In the genomic region with DNA sequence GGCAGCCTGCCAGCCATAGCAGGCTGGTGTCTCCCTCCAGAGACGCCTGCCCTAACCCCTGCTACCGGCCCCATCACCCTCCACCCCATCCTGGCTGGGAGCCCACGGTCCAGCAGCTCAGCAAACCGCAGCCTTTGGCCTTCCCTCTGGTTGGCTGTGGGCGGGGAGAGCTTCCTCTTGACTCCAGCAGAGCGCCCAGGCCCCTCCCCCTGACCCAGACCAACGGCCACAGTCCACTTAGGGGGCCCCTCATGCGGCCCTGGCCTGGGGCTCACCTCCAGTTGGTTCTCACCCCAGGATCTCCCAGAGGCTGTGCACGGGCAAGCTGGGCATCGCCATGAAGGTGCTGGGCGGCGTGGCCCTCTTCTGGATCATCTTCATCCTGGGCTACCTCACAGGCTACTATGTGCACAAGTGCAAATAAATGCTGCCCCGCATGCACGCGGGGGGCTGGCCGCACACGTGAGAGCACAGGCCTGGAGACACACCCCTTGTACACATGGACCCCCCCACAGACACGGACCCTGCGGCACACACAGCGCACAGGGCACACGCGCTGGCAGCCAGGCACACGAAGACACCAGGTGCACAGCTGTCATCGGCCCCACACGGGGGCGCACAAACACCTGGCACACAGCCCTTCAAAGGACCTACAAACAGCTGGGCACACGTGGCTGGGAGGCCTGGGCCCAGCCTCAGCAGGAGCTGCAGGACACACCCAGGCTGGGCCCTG, we compare ENCODE assay signal across 9 cellular contexts. TPM values are rescaled to one million over a fixed set of nuclear protein-coding genes. Genes with fewer than 3 reads are reported as not detected.
DNase-seq lines count a peak whose midpoint lies in the region; ATAC-seq and TF ChIP-seq lines count a peak whose summit lies in the region.
"Had no signal": no experiment of that assay in that cellular context is flagged by ENCODE, and none has a peak within 500 bp of the region (broad histone marks: within the 10 kb centered on the region; RNA-seq: fewer than 3 reads in every experiment).

No MANE protein-coding gene starts in this region.

- no peaks in the 10 kb centered on the region for H3K9me3 Mint-ChIP-seq in CD4-positive, CD25-positive, alpha-beta regulatory T cell
- no peaks in the 10 kb centered on the region for H3K9me3 Mint-ChIP-seq in activated T-cell treated with anti-CD3 and anti-CD28 coated beads, Interleukin-2, amount 50 U/mL, for 24 hours

- in situ Hi-C loops in HAP-1 (cut with MboI; ENCODE audit: low sequenced_read_pairs): no loop called here

- no peaks in the 10 kb centered on the region for H3K9me3 ChIP-seq in CD4-positive, CD25-positive, alpha-beta regulatory T cell (ENCODE audit: control insufficient read depth in 2 of 2, low read length in 2 of 2)
- H3K9me3 ChIP-seq in HAP-1 (no peaks in the 10 kb centered on the region), psoas muscle (no peaks in the 10 kb centered on the region)

- intact Hi-C loops in psoas muscle (cut with DNase I): no loop called here

- no peaks in the 10 kb centered on the region for H3K27me3 Mint-ChIP-seq in CD4-positive, CD25-positive, alpha-beta regulatory T cell
- no peaks in the 10 kb centered on the region for H3K27me3 Mint-ChIP-seq in activated T-cell treated with anti-CD3 and anti-CD28 coated beads, Interleukin-2, amount 50 U/mL, for 24 hours

- peaks cover 22% of the 10 kb centered on the region for H3K4me1 ChIP-seq in CD4-positive, CD25-positive, alpha-beta regulatory T cell (ENCODE audit: control insufficient read depth, insufficient read depth, low read length, poor library complexity, severe bottlenecking)
- H3K4me1 ChIP-seq in HAP-1 (peaks cover 5% of the 10 kb centered on the region), psoas muscle (peaks cover 22% of the 10 kb centered on the region)

- no peak overlapping the region for H3K27ac ChIP-seq in CD4-positive, CD25-positive, alpha-beta regulatory T cell (ENCODE audit: insufficient read depth, low read length, poor library complexity, severe bottlenecking)
- no peak overlapping the region for H3K27ac ChIP-seq in psoas muscle

- H3K36me3 Mint-ChIP-seq in CD4-positive, CD25-positive, alpha-beta regulatory T cell: peaks cover 12% of the 10 kb centered on the region
- peaks cover 19% of the 10 kb centered on the region for H3K36me3 Mint-ChIP-seq in activated T-cell treated with anti-CD3 and anti-CD28 coated beads, Interleukin-2, amount 50 U/mL, for 24 hours (ENCODE audit: low read depth)

- peak overlapping the region in 2 of 4 donors; percentile 21 to 64 for H3K4me3 Mint-ChIP-seq in CD4-positive, CD25-positive, alpha-beta regulatory T cell
- no peak overlapping the region for H3K4me3 Mint-ChIP-seq in activated T-cell treated with anti-CD3 and anti-CD28 coated beads, Interleukin-2, amount 50 U/mL, for 24 hours

- TF ChIP-seq CTCF in psoas muscle (IDR thresholded peaks at IDR 0.05): peak; percentile 21

- H3K4me3 ChIP-seq in CD4-positive, CD25-positive, alpha-beta regulatory T cell (ENCODE audit: low read depth, low read length): no peak overlapping the region
- H3K4me3 ChIP-seq in HAP-1: no peak overlapping the region
- H3K4me3 ChIP-seq in psoas muscle: no peak overlapping the region

- H3K4me1 Mint-ChIP-seq in CD4-positive, CD25-positive, alpha-beta regulatory T cell: peaks cover 0 to 20% (median 0%) of the 10 kb centered on the region in 4 donors
- H3K4me1 Mint-ChIP-seq in activated T-cell treated with anti-CD3 and anti-CD28 coated beads, Interleukin-2, amount 50 U/mL, for 24 hours (ENCODE audit: low read depth): peaks cover 19% of the 10 kb centered on the region

- H3K27me3 ChIP-seq in CD4-positive, CD25-positive, alpha-beta regulatory T cell (ENCODE audit: control insufficient read depth, insufficient read depth, low read length): no peaks in the 10 kb centered on the region
- H3K27me3 ChIP-seq in HAP-1 (ENCODE audit: low read depth) (no peaks in the 10 kb centered on the region), psoas muscle (ENCODE audit: insufficient read depth in 3 of 3, low read length in 2 of 3) (no peaks in the 10 kb centered on the region)

- no peak overlapping the region for H3K27ac Mint-ChIP-seq in CD4-positive, CD25-positive, alpha-beta regulatory T cell
- H3K27ac Mint-ChIP-seq in activated T-cell treated with anti-CD3 and anti-CD28 coated beads, Interleukin-2, amount 50 U/mL, for 24 hours: no peak overlapping the region

- peak in 2 of 3 donors; percentile 46 to 71 for DNase-seq in CD4-positive, CD25-positive, alpha-beta regulatory T cell
- DNase-seq in HAP-1 (ENCODE audit: low spot score in 2 of 2) (peak; percentile 32 to 68), NOMO-1 (lab: John Stamatoyannopoulos, UW; ENCODE audit: unreplicated experiment in 2 of 2) (peak; percentile 32 to 76), foreskin melanocyte (peak; percentile 23), psoas muscle (peak; percentile 45 to 73), putamen (ENCODE audit: low spot score) (no peak)
- peak; percentile 62 for DNase-seq in activated T-cell treated with anti-CD3 and anti-CD28 coated beads, Interleukin-2, amount 50 U/mL, for 24 hours

- no peaks in the 10 kb centered on the region for H3K36me3 ChIP-seq in CD4-positive, CD25-positive, alpha-beta regulatory T cell (ENCODE audit: control insufficient read depth, insufficient read depth, low read length)
- H3K36me3 ChIP-seq in HAP-1 (replicated peaks): peaks cover 19% of the 10 kb centered on the region
- peaks cover 0 to 21% of the 10 kb centered on the region in 2 donors for H3K36me3 ChIP-seq in psoas muscle (ENCODE audit: insufficient read depth in 1 of 2, low read depth in 1 of 2)

- 31 to 36% (median 31%) methylated on average over 23 to 27 of the region's 27 CpGs for WGBS in psoas muscle, 3 donors

- peak in 1 of 2 donors; percentile 33 for ATAC-seq in CD4-positive, CD25-positive, alpha-beta regulatory T cell (ENCODE audit: low read depth in 2 of 2)
- ATAC-seq in psoas muscle (peak; percentile 27 to 64 (median 48)), HG03565 (IDR thresholded peaks at IDR 0.05; ENCODE audit: unreplicated experiment) (no peak)

RNA-seq across cellular contexts. Expression of a gene that starts 3.1 kb away (rescaled TPM):
- 0.81 TPM for total RNA-seq in CD4-positive, CD25-positive, alpha-beta regulatory T cell
- 1 to 10 TPM in 1 of 4 donors, under 1 TPM in 3; 0.62 to 1.2 (median 0.79) TPM for polyA plus RNA-seq in CD4-positive, CD25-positive, alpha-beta regulatory T cell
- total RNA-seq in psoas muscle: 1 to 10 TPM; 1.1 to 2.1 (median 1.5) TPM
- 1 to 10 TPM in 1 of 3 donors, under 1 TPM in 2; 0.57 to 1.4 (median 0.60) TPM for polyA plus RNA-seq in psoas muscle

RNA-seq across cellular contexts. Expression of a gene that starts 20.6 kb away (rescaled TPM):
- 33.9 TPM for total RNA-seq in CD4-positive, CD25-positive, alpha-beta regulatory T cell
- polyA plus RNA-seq in CD4-positive, CD25-positive, alpha-beta regulatory T cell: 10 to 100 TPM; 22.0 to 32.5 (median 25.7) TPM
- 100 to 1,000 TPM in 1 of 4 donors, 10 to 100 TPM in 3; 93.9 to 126 (median 97.3) TPM for total RNA-seq in psoas muscle
- polyA plus RNA-seq in psoas muscle: 10 to 100 TPM; 44.3 to 92.5 (median 57.6) TPM

RNA-seq across cellular contexts. Expression of a gene that starts 23.4 kb away (rescaled TPM):
- total RNA-seq in CD4-positive, CD25-positive, alpha-beta regulatory T cell: not detected
- polyA plus RNA-seq in CD4-positive, CD25-positive, alpha-beta regulatory T cell: not detected
- total RNA-seq in psoas muscle: under 1 TPM in 2 of 4 donors, not detected in 2; 0.16 to 0.17 TPM
- polyA plus RNA-seq in psoas muscle: under 1 TPM in 2 of 3 donors, not detected in 1; 0.03 to 0.04 TPM
- total RNA-seq: mononuclear cell had no signal
